ENCODE assay signal across 8 cellular contexts in genomic region chr14:22955702-22956575, GRCh38. TPM values are rescaled to one million over a fixed set of nuclear protein-coding genes. Genes with fewer than 3 reads are reported as not detected.
DNase-seq lines count a peak whose midpoint lies in the region; ATAC-seq and TF ChIP-seq lines count a peak whose summit lies in the region.

No MANE protein-coding gene starts in this region.

- peak overlapping the region; percentile 95 for H3K4me3 Mint-ChIP-seq in Calu3 (ENCODE audit: low read depth, unreplicated experiment)

- peaks cover 27% of the 10 kb centered on the region for H3K36me3 Mint-ChIP-seq in Calu3 (ENCODE audit: insufficient read depth, unreplicated experiment)

- H3K9me3 ChIP-seq in Peyer's patch (no peaks in the 10 kb centered on the region), neutrophil (no peaks in the 10 kb centered on the region)

- ATAC-seq in HG03108 (IDR thresholded peaks at IDR 0.05; ENCODE audit: unreplicated experiment) (no peak), HG03039 (IDR thresholded peaks at IDR 0.05; ENCODE audit: unreplicated experiment) (no peak)

- no peak for TF ChIP-seq CTCF in Calu3 (IDR thresholded peaks at IDR 0.05; ENCODE audit: unreplicated experiment)
- no peak for TF ChIP-seq CTCF in Peyer's patch (IDR thresholded peaks at IDR 0.05)
- no peak for TF ChIP-seq CTCF in epithelial cell of proximal tubule (conservative IDR thresholded peaks at IDR 0.05; ENCODE audit: low read depth, low read length)
- TF ChIP-seq CTCF in neutrophil (IDR thresholded peaks at IDR 0.05), result no peak

- H3K4me3 ChIP-seq in Peyer's patch (peak overlapping the region; percentile 59 to 83 (median 80)), epithelial cell of proximal tubule (ENCODE audit: low read depth, low read length) (peak overlapping the region; percentile 85), neutrophil (ENCODE audit: low read depth in 1 of 2, low read length in 1 of 2) (peak overlapping the region; percentile 72 to 85)

- DNase-seq in Calu3 (no peak), Peyer's patch (no peak), epithelial cell of proximal tubule (ENCODE audit: low read depth) (no peak), NCI-H187 (lab: John Stamatoyannopoulos, UW) (no peak)
- no peak for DNase-seq in activated CD8-positive, alpha-beta memory T cell treated with anti-CD3 and anti-CD28 coated beads, Interleukin-2, amount 50 U/mL, for 48 hours

- H3K27me3 ChIP-seq in Peyer's patch (no peaks in the 10 kb centered on the region), neutrophil (no peaks in the 10 kb centered on the region)

- H3K4me1 ChIP-seq in Peyer's patch, result peaks cover 0 to 18% (median 0%) of the 10 kb centered on the region in 4 donors
- H3K4me1 ChIP-seq in neutrophil (ENCODE audit: control insufficient read depth in 1 of 2, insufficient read depth in 1 of 2, low read depth in 1 of 2, low read length in 1 of 2), result peaks cover 54 to 58% of the 10 kb centered on the region in 2 experiments

- intact Hi-C loops in Calu3 (cut with micrococcal nuclease; ENCODE audit: unreplicated experiment), result no loop called here

- H3K36me3 ChIP-seq in Peyer's patch (peaks cover 0 to 22% (median 0%) of the 10 kb centered on the region in 3 donors), neutrophil (no peaks in the 10 kb centered on the region)

- no TSS peak for BruUV-seq in Calu3 (replicated peaks; lab: Mats Ljungman, UMichigan)

- TF ChIP-seq POLR2A in Peyer's patch (IDR thresholded peaks at IDR 0.05), result no peak

- CTCF ChIA-PET in Calu3 (lab: Charles Lee), result interaction anchor here (0.5 to 1.6 kb wide), 8 partner anchors 12 to 102 kb away, joined by 3 to 10 read pairs (median 5); partner anchors contain the start of gene PRMT5

- peaks cover 11% of the 10 kb centered on the region for H3K4me1 Mint-ChIP-seq in Calu3 (ENCODE audit: low read depth, unreplicated experiment)

- H3K9me3 Mint-ChIP-seq in Calu3 (ENCODE audit: low read depth, unreplicated experiment), result no peaks in the 10 kb centered on the region

- H3K27me3 Mint-ChIP-seq in Calu3 (ENCODE audit: unreplicated experiment), result no peaks in the 10 kb centered on the region

- H3K27ac ChIP-seq in Peyer's patch, result peak overlapping the region; percentile 84 to 96 (median 94)
- peak overlapping the region; percentile 94 for H3K27ac ChIP-seq in neutrophil

- peak overlapping the region; percentile 56 for H3K27ac Mint-ChIP-seq in Calu3 (ENCODE audit: unreplicated experiment)

RNA-seq across cellular contexts. Expression of gene HAUS4, which starts 1.0 kb away (rescaled TPM):
- total RNA-seq in Calu3 (2022), result 30.4 and 32.1 TPM in 2 replicates
- 100 to 1,000 TPM in 1 of 4 donors, 10 to 100 TPM in 3; 73.4 to 105 (median 83.5) TPM for total RNA-seq in Peyer's patch
- 40.0 and 70.5 TPM in 2 replicates for total RNA-seq in epithelial cell of proximal tubule

RNA-seq across cellular contexts. Expression of gene AJUBA, which starts 26.4 kb away (rescaled TPM):
- total RNA-seq in Calu3 (2022), result 20.2 and 32.7 TPM in 2 replicates
- total RNA-seq in Peyer's patch, result 1 to 10 TPM in 3 of 4 donors, under 1 TPM in 1; 0.70 to 3.3 (median 2.4) TPM
- 63.2 and 105 TPM in 2 replicates for total RNA-seq in epithelial cell of proximal tubule

RNA-seq across cellular contexts. Expression of gene PRMT5, which starts 26.8 kb away (rescaled TPM):
- 101 and 113 TPM in 2 replicates for total RNA-seq in Calu3 (2022)
- 10 to 100 TPM; 20.5 to 41.3 (median 26.6) TPM for total RNA-seq in Peyer's patch
- total RNA-seq in epithelial cell of proximal tubule, result 70.5 and 142 TPM in 2 replicates

RNA-seq across cellular contexts. Expression of gene RBM23, which starts 37.0 kb away (rescaled TPM):
- total RNA-seq in Calu3 (2022), result 65.3 and 70.9 TPM in 2 replicates
- total RNA-seq in Peyer's patch, result 100 to 1,000 TPM in 2 of 4 donors, 10 to 100 TPM in 2; 84.4 to 155 (median 116) TPM
- 76.4 and 90.6 TPM in 2 replicates for total RNA-seq in epithelial cell of proximal tubule

RNA-seq across cellular contexts. Expression of gene C14orf93, which starts 54.0 kb away (rescaled TPM):
- total RNA-seq in Calu3 (2022) (9.6 and 10.6 TPM in 2 replicates), Peyer's patch (10 to 100 TPM; 11.0 to 34.4 (median 19.8) TPM), epithelial cell of proximal tubule (6.0 and 9.4 TPM in 2 replicates)
